ENCODE assay signal across 17 cellular contexts in the genomic region with DNA sequence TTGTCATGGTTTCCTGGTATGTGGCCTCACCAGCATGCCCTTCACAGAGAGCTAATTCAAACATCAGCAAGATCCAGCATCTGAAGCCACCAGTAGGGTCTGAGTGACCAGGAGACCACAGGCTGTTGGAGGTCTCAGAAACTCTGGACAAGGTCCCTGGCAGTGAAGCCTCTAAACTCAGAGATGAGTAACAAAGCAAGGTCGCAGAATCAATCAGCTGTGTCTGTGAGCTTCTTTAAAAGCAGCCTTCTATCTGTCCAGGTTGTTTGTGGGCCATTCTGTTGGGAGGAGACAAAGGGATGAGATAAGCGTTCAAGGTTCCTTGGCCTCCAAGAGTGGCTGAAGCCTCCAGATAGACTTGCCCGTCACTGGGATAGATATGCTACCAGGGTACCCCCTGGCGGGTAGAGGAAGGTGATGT.
"Had no signal": no experiment of that assay in that cellular context is flagged by ENCODE, and none has a peak within 500 bp of the region (broad histone marks: within the 10 kb centered on the region; RNA-seq: fewer than 3 reads in every experiment).

No MANE protein-coding gene starts in this region.

- H3K36me3 Mint-ChIP-seq: activated naive CD4-positive, alpha-beta T cell treated with anti-CD3 and anti-CD28 coated beads, Interleukin-2, amount 10 ng/mL, durations not matched to agents 7 days and 5 days; memory B cell had no signal

- FAIRE-seq: astrocyte, bronchial epithelial cell, kidney had no signal

- H3K27ac Mint-ChIP-seq: activated naive CD4-positive, alpha-beta T cell treated with anti-CD3 and anti-CD28 coated beads, Interleukin-2, amount 10 ng/mL, durations not matched to agents 7 days and 5 days; memory B cell; stimulated activated naive CD8-positive, alpha-beta T cell treated with anti-CD3 and anti-CD28 coated beads, Interleukin-15, Interleukin-2, amounts not matched to agents 100 ng/mL and 50 ng/mL, for 24 hours; T-helper 2 cell treated with Interferon-gamma antibody and Interleukin-4, amounts not matched to agents 5 μg/mL and 100 μg/mL, for 36 hours had no signal

- H3K9me3 Mint-ChIP-seq: activated naive CD4-positive, alpha-beta T cell treated with anti-CD3 and anti-CD28 coated beads, Interleukin-2, amount 10 ng/mL, durations not matched to agents 7 days and 5 days; memory B cell; stimulated activated naive CD8-positive, alpha-beta T cell treated with anti-CD3 and anti-CD28 coated beads, Interleukin-15, Interleukin-2, amounts not matched to agents 100 ng/mL and 50 ng/mL, for 24 hours; T-helper 2 cell treated with Interferon-gamma antibody and Interleukin-4, amounts not matched to agents 5 μg/mL and 100 μg/mL, for 36 hours had no signal

- H3K27me3 ChIP-seq: hepatocyte, right lobe of liver, suprapubic skin had no signal

- H3K4me1 ChIP-seq: left ventricle myocardium inferior, right lobe of liver, suprapubic skin had no signal

- H3K27ac ChIP-seq: hepatocyte, left ventricle myocardium inferior, right lobe of liver, suprapubic skin had no signal

- H3K36me3 ChIP-seq: left ventricle myocardium inferior, right lobe of liver, suprapubic skin had no signal

- H3K4me3 ChIP-seq: hepatocyte, left ventricle myocardium inferior, right lobe of liver, smooth muscle cell, suprapubic skin had no signal

- H3K4me3 Mint-ChIP-seq: activated naive CD4-positive, alpha-beta T cell treated with anti-CD3 and anti-CD28 coated beads, Interleukin-2, amount 10 ng/mL, durations not matched to agents 7 days and 5 days; memory B cell; stimulated activated naive CD8-positive, alpha-beta T cell treated with anti-CD3 and anti-CD28 coated beads, Interleukin-15, Interleukin-2, amounts not matched to agents 100 ng/mL and 50 ng/mL, for 24 hours; T-helper 2 cell treated with Interferon-gamma antibody and Interleukin-4, amounts not matched to agents 5 μg/mL and 100 μg/mL, for 36 hours had no signal

- H3K9me3 ChIP-seq: right lobe of liver, suprapubic skin had no signal

- H3K4me1 Mint-ChIP-seq: activated naive CD4-positive, alpha-beta T cell treated with anti-CD3 and anti-CD28 coated beads, Interleukin-2, amount 10 ng/mL, durations not matched to agents 7 days and 5 days; memory B cell had no signal

- DNase-seq: activated CD4-positive, alpha-beta T cell treated with anti-CD3 and anti-CD28 coated beads, Interleukin-2, amount 50 U/mL, for 1 hour; activated naive CD4-positive, alpha-beta T cell treated with anti-CD3 and anti-CD28 coated beads, Interleukin-2, amount 10 ng/mL, durations not matched to agents 7 days and 5 days; activated T-cell treated with anti-CD3 and anti-CD28 coated beads for 4 hours; kidney; left ventricle myocardium inferior; right lobe of liver; stimulated activated CD4-positive, alpha-beta T cell treated with anti-CD3 and anti-CD28 coated beads, Interleukin-4, amount 100 ng/mL, for 4 hours; stimulated activated CD8-positive, alpha-beta memory T cell treated with anti-CD3 and anti-CD28 coated beads, Interleukin-4, amount 100 ng/mL, for 48 hours; trophoblast cell had no signal
